In the genomic region with DNA sequence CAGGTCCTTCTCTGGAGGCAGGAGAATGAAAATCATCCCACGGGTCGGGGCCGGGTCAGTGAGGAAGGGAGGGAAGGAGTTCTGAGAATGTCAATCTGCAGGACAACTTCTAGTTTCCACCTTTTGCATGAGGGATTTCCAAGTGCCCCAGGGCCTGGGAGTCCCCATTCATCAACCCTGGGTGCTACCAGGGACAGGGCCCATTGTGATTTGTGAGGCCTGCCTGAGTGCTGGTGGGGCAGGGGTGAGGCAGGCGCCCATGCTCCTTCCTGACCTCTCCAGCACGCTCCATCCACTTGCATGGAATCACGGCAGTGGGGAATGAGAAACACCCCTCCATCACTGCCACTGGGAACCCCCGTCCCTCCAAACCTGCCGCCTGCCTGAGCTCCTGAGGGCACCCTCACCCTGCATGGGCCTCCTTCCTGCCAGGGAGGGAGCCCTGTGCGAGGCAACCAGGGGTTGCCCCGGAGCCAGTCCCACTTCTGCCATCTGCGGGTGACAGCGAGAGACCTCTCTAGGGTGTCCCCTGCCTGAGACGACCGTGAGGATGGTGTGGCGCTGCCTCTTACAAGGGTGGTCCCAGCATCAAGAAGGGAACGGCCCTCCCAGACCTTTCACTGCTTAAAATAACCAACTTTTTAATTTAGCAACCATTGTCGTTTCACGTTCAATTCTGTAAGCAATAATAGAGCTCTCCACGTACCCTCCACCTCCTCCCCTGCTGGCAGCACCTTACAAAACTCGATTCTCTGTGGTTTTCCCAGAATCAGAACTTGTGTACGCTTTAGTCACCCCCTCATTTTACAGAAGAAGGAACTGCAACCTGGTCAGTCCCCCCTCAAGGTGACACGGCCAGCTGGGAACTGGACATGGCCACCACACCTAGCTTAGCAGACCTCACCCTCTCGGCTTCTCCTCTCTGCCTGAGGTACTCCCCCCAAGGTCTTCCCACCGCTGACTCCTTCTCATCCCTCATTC, we compare ENCODE assay signal across 9 cellular contexts. TPM values are rescaled to one million over a fixed set of nuclear protein-coding genes. Genes with fewer than 3 reads are reported as not detected.
DNase-seq lines count a peak whose midpoint lies in the region; ATAC-seq and TF ChIP-seq lines count a peak whose summit lies in the region.
"Had no signal": no experiment of that assay in that cellular context is flagged by ENCODE, and none has a peak within 500 bp of the region (broad histone marks: within the 10 kb centered on the region; RNA-seq: fewer than 3 reads in every experiment).

No MANE protein-coding gene starts in this region.

- peaks cover 0 to 20% of the 10 kb centered on the region in 2 donors for H3K4me1 ChIP-seq in uterus

- intact Hi-C loops in activated T-helper 1 cell treated with anti-CD3 and anti-CD28 coated beads, Interleukin-12 subunit alpha, Interleukin-12 subunit beta, Interleukin-2, Interleukin-4 antibody, amounts not matched to agents 30 ng/mL and 10 ng/mL and 1 ng/mL, durations not matched to agents 14 hours and 24 hours and 36 hours (cut with micrococcal nuclease): no loop called here
- intact Hi-C loops in uterus (cut with DNase I; ENCODE audit: low total_unique reads): no loop called here

- peak; percentile 79 for ATAC-seq in central memory CD8-positive, alpha-beta T cell (replicated peaks; ENCODE audit: extremely low read depth, poor library complexity, severe bottlenecking)
- peak; percentile 93 for ATAC-seq in stimulated activated naive CD8-positive, alpha-beta T cell treated with anti-CD3 and anti-CD28 coated beads, Interleukin-15, amount 100 ng/mL, for 72 hours

- peak overlapping the region in 1 of 2 donors; percentile 22 for H3K27ac ChIP-seq in uterus

- H3K4me1 Mint-ChIP-seq in activated T-helper 1 cell treated with anti-CD3 and anti-CD28 coated beads, Interleukin-12 subunit alpha, Interleukin-12 subunit beta, Interleukin-2, Interleukin-4 antibody, amounts not matched to agents 30 ng/mL and 10 ng/mL and 1 ng/mL, durations not matched to agents 14 hours and 24 hours and 36 hours (ENCODE audit: low read depth): no peaks in the 10 kb centered on the region
- peaks cover 17% of the 10 kb centered on the region for H3K4me1 Mint-ChIP-seq in central memory CD8-positive, alpha-beta T cell
- peaks cover 38% of the 10 kb centered on the region for H3K4me1 Mint-ChIP-seq in stimulated activated naive CD8-positive, alpha-beta T cell treated with anti-CD3 and anti-CD28 coated beads, Interleukin-15, amount 100 ng/mL, for 72 hours

- no peak overlapping the region for H3K27ac Mint-ChIP-seq in activated T-helper 1 cell treated with anti-CD3 and anti-CD28 coated beads, Interleukin-12 subunit alpha, Interleukin-12 subunit beta, Interleukin-2, Interleukin-4 antibody, amounts not matched to agents 30 ng/mL and 10 ng/mL and 1 ng/mL, durations not matched to agents 14 hours and 24 hours and 36 hours
- H3K27ac Mint-ChIP-seq in central memory CD8-positive, alpha-beta T cell (ENCODE audit: low read depth): peak overlapping the region; percentile 17
- peak overlapping the region; percentile 44 to 49 for H3K27ac Mint-ChIP-seq in stimulated activated naive CD8-positive, alpha-beta T cell treated with anti-CD3 and anti-CD28 coated beads, Interleukin-15, amount 100 ng/mL, for 72 hours

- no peaks in the 10 kb centered on the region for H3K9me3 ChIP-seq in uterus

- H3K4me3 Mint-ChIP-seq in activated T-helper 1 cell treated with anti-CD3 and anti-CD28 coated beads, Interleukin-12 subunit alpha, Interleukin-12 subunit beta, Interleukin-2, Interleukin-4 antibody, amounts not matched to agents 30 ng/mL and 10 ng/mL and 1 ng/mL, durations not matched to agents 14 hours and 24 hours and 36 hours: no peak overlapping the region
- no peak overlapping the region for H3K4me3 Mint-ChIP-seq in central memory CD8-positive, alpha-beta T cell
- peak overlapping the region; percentile 20 to 63 for H3K4me3 Mint-ChIP-seq in stimulated activated naive CD8-positive, alpha-beta T cell treated with anti-CD3 and anti-CD28 coated beads, Interleukin-15, amount 100 ng/mL, for 72 hours

- TF ChIP-seq POLR2A in uterus (IDR thresholded peaks at IDR 0.05): no peak

- no peaks in the 10 kb centered on the region for H3K27me3 ChIP-seq in uterus

- H3K4me3 ChIP-seq in uterus: no peak overlapping the region

- H3K36me3 ChIP-seq in uterus: no peaks in the 10 kb centered on the region

- DNase-seq in activated T-helper 1 cell treated with Interleukin-2 at 50 U/mL for 16 hours (ENCODE audit: low read depth) (peak; percentile 10), NAMALWA (ENCODE audit: low spot score) (peak; percentile 77), uterus (no peak), cerebellar cortex (ENCODE audit: low spot score) (no peak), occipital lobe (lab: John Stamatoyannopoulos, UW) (no peak)
- no peak for DNase-seq in activated T-helper 1 cell treated with anti-CD3 and anti-CD28 coated beads, Interleukin-12 subunit alpha, Interleukin-12 subunit beta, Interleukin-2, Interleukin-4 antibody, amounts not matched to agents 30 ng/mL and 10 ng/mL and 1 ng/mL, durations not matched to agents 14 hours and 24 hours and 36 hours (ENCODE audit: low spot score)
- no peak for DNase-seq in central memory CD8-positive, alpha-beta T cell (ENCODE audit: low spot score in 2 of 2)
- peak; percentile 19 to 43 for DNase-seq in stimulated activated naive CD8-positive, alpha-beta T cell treated with anti-CD3 and anti-CD28 coated beads, Interleukin-15, amount 100 ng/mL, for 72 hours
- DNase-seq: SW 1271 had no signal

- no peaks in the 10 kb centered on the region for H3K36me3 Mint-ChIP-seq in activated T-helper 1 cell treated with anti-CD3 and anti-CD28 coated beads, Interleukin-12 subunit alpha, Interleukin-12 subunit beta, Interleukin-2, Interleukin-4 antibody, amounts not matched to agents 30 ng/mL and 10 ng/mL and 1 ng/mL, durations not matched to agents 14 hours and 24 hours and 36 hours (ENCODE audit: low read depth)
- peaks cover 3% of the 10 kb centered on the region for H3K36me3 Mint-ChIP-seq in central memory CD8-positive, alpha-beta T cell (ENCODE audit: insufficient read depth)

- H3K9me3 Mint-ChIP-seq in activated T-helper 1 cell treated with anti-CD3 and anti-CD28 coated beads, Interleukin-12 subunit alpha, Interleukin-12 subunit beta, Interleukin-2, Interleukin-4 antibody, amounts not matched to agents 30 ng/mL and 10 ng/mL and 1 ng/mL, durations not matched to agents 14 hours and 24 hours and 36 hours: no peaks in the 10 kb centered on the region
- no peaks in the 10 kb centered on the region for H3K9me3 Mint-ChIP-seq in central memory CD8-positive, alpha-beta T cell
- no peaks in the 10 kb centered on the region for H3K9me3 Mint-ChIP-seq in stimulated activated naive CD8-positive, alpha-beta T cell treated with anti-CD3 and anti-CD28 coated beads, Interleukin-15, amount 100 ng/mL, for 72 hours

- TF ChIP-seq CTCF in uterus (IDR thresholded peaks at IDR 0.05): no peak

- peaks cover 11% of the 10 kb centered on the region for H3K27me3 Mint-ChIP-seq in activated T-helper 1 cell treated with anti-CD3 and anti-CD28 coated beads, Interleukin-12 subunit alpha, Interleukin-12 subunit beta, Interleukin-2, Interleukin-4 antibody, amounts not matched to agents 30 ng/mL and 10 ng/mL and 1 ng/mL, durations not matched to agents 14 hours and 24 hours and 36 hours (ENCODE audit: insufficient read depth)
- H3K27me3 Mint-ChIP-seq in central memory CD8-positive, alpha-beta T cell: peaks cover 40% of the 10 kb centered on the region
- H3K27me3 Mint-ChIP-seq in stimulated activated naive CD8-positive, alpha-beta T cell treated with anti-CD3 and anti-CD28 coated beads, Interleukin-15, amount 100 ng/mL, for 72 hours: no peaks in the 10 kb centered on the region

RNA-seq across cellular contexts. Expression of gene PMEPA1, which starts 28.6 kb away (rescaled TPM):
- 0.57 and 0.66 TPM in 2 replicates for total RNA-seq in activated T-helper 1 cell treated with anti-CD3 and anti-CD28 coated beads, Interleukin-12 subunit alpha, Interleukin-12 subunit beta, Interleukin-2, Interleukin-4 antibody, amounts not matched to agents 30 ng/mL and 10 ng/mL and 1 ng/mL, durations not matched to agents 14 hours and 24 hours and 36 hours
- total RNA-seq in uterus: 10 to 100 TPM in 3 of 4 donors, 1 to 10 TPM in 1; 5.6 to 51.9 (median 33.5) TPM
- 8.3 TPM for total RNA-seq in occipital lobe

Comparison
In these comparisons a context has a peak if more than half of its experiments do, and no peak if none do; other contexts are left out.
1. DNase-seq: peak in activated T-helper 1 cell treated with Interleukin-2 at 50 U/mL for 16 hours (single experiment), NAMALWA (single experiment) and stimulated activated naive CD8-positive, alpha-beta T cell treated with anti-CD3 and anti-CD28 coated beads, Interleukin-15, amount 100 ng/mL, for 72 hours (2 of 2); none in activated T-helper 1 cell treated with anti-CD3 and anti-CD28 coated beads, Interleukin-12 subunit alpha, Interleukin-12 subunit beta, Interleukin-2, Interleukin-4 antibody, amounts not matched to agents 30 ng/mL and 10 ng/mL and 1 ng/mL, durations not matched to agents 14 hours and 24 hours and 36 hours (single experiment), central memory CD8-positive, alpha-beta T cell (0 of 2), uterus (0 of 2), cerebellar cortex (single experiment) and occipital lobe (single experiment).
2. H3K4me3 Mint-ChIP-seq: peak in stimulated activated naive CD8-positive, alpha-beta T cell treated with anti-CD3 and anti-CD28 coated beads, Interleukin-15, amount 100 ng/mL, for 72 hours (2 of 2); none in activated T-helper 1 cell treated with anti-CD3 and anti-CD28 coated beads, Interleukin-12 subunit alpha, Interleukin-12 subunit beta, Interleukin-2, Interleukin-4 antibody, amounts not matched to agents 30 ng/mL and 10 ng/mL and 1 ng/mL, durations not matched to agents 14 hours and 24 hours and 36 hours (single experiment) and central memory CD8-positive, alpha-beta T cell (single experiment).